In the genomic region with DNA sequence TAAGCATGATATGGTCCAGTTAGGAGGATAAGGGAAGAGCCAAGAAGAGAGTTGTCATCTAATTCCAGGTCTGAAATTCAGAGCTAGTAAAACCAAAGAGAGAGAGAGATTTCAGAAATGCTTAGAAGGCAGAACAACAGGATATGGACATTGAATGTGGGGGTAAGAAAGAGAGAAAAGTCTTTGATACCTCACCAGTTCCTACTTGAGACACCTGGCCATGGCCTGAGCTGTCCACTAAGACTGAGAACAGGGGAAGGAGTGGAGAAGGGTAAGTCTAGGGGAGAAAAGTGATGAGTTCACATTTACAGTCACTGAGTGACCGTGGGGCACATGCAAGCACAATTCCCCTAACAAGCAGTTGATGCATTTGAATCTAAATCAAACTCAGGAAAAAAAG, we compare ENCODE assay signal across 29 cellular contexts. TPM values are rescaled to one million over a fixed set of nuclear protein-coding genes. Genes with fewer than 3 reads are reported as not detected.
DNase-seq lines count a peak whose midpoint lies in the region; ATAC-seq, FAIRE-seq and TF ChIP-seq lines count a peak whose summit lies in the region.
"Had no signal": no experiment of that assay in that cellular context is flagged by ENCODE, and none has a peak within 500 bp of the region (broad histone marks: within the 10 kb centered on the region; RNA-seq: fewer than 3 reads in every experiment).

No MANE protein-coding gene starts in this region.

- ATAC-seq in activated CD8-positive, alpha-beta memory T cell treated with anti-CD3 and anti-CD28 coated beads, Interleukin-2, amount 10 ng/mL, durations not matched to agents 7 days and 5 days, result no peak
- ATAC-seq in esophagus mucosa, result no peak
- no peak for ATAC-seq in right cardiac atrium
- ATAC-seq: sciatic nerve had no signal

- CTCF ChIA-PET in activated CD8-positive, alpha-beta memory T cell treated with anti-CD3 and anti-CD28 coated beads, Interleukin-2, amount 10 ng/mL, durations not matched to agents 7 days and 5 days (lab: Charles Lee), result interaction anchor here (1.0 to 1.3 kb wide), 5 partner anchors 13 to 204 kb away, joined by 3 to 4 read pairs (median 3); no protein-coding TSS in a partner anchor

- H4K20me1 ChIP-seq in MM.1S (ENCODE audit: insufficient read depth, low read length), result no peaks in the 10 kb centered on the region

- peak overlapping the region; percentile 39 for H3K4me2 ChIP-seq in MM.1S (ENCODE audit: low read depth, low read length)

- peaks cover 37% of the 10 kb centered on the region for H3F3A ChIP-seq in MM.1S (ENCODE audit: insufficient read depth, low read length)

- H3K4me3 ChIP-seq in GM12865 (ENCODE audit: low read depth, low read length) (no peak overlapping the region), MM.1S (ENCODE audit: low read length) (no peak overlapping the region), right cardiac atrium (ENCODE audit: low read length) (no peak overlapping the region)
- H3K4me3 ChIP-seq: tibial artery had no signal

- DNase-seq in activated CD8-positive, alpha-beta memory T cell treated with anti-CD3 and anti-CD28 coated beads, Interleukin-2, amount 10 ng/mL, durations not matched to agents 7 days and 5 days, result no peak
- no peak for DNase-seq in activated CD8-positive, alpha-beta memory T cell treated with anti-CD3 and anti-CD28 coated beads, Interleukin-2, amount 50 U/mL, for 48 hours
- DNase-seq in GM12865 (ENCODE audit: low read depth), result peak; percentile 58
- peak; percentile 56 for DNase-seq in MM.1S
- DNase-seq in activated naive CD8-positive, alpha-beta T cell treated with anti-CD3 and anti-CD28 coated beads for 36 hours, result no peak
- DNase-seq in right cardiac atrium, result no peak
- DNase-seq in frontal cortex (ENCODE audit: low spot score in 2 of 2), result no peak
- DNase-seq: activated CD4-positive, CD25-positive, alpha-beta regulatory T cell treated with anti-CD3 and anti-CD28 coated beads, Interleukin-2, amount 50 U/mL, for 72 hours; activated CD8-positive, alpha-beta memory T cell treated with anti-CD3 and anti-CD28 coated beads, Interleukin-2, amount 50 U/mL, for 4 hours; Calu3; EL; kidney; NCI-H1417 treated with DMSO at 0.1 percent for 48 hours; NCI-H2081 treated with DMSO at 0.1 percent for 48 hours; NCI-H446 treated with DMSO at 0.1 percent for 48 hours; NK-92 treated with Interleukin-12 subunit alpha and Interleukin-12 subunit beta, amount 100 ng/mL, for 24 hours; posterior cingulate gyrus; SHP77 treated with DMSO at 0.1 percent for 48 hours; stimulated activated naive CD4-positive, alpha-beta T cell treated with Interleukin-2 at 50 U/mL for 16 hours; tibial artery had no signal

- H3K9me3 ChIP-seq in MM.1S (replicated peaks; ENCODE audit: insufficient read depth, low read length) (no peaks in the 10 kb centered on the region), right cardiac atrium (ENCODE audit: control insufficient read depth, low read length) (no peaks in the 10 kb centered on the region)
- H3K9me3 ChIP-seq: tibial artery had no signal

- H3K4me3 Mint-ChIP-seq in activated CD8-positive, alpha-beta memory T cell treated with anti-CD3 and anti-CD28 coated beads, Interleukin-2, amount 10 ng/mL, durations not matched to agents 7 days and 5 days, result no peak overlapping the region
- no peak overlapping the region for H3K4me3 Mint-ChIP-seq in activated naive CD8-positive, alpha-beta T cell treated with anti-CD3 and anti-CD28 coated beads for 36 hours
- H3K4me3 Mint-ChIP-seq: central memory CD8-positive, alpha-beta T cell had no signal

- H3K27me3 ChIP-seq in MM.1S (replicated peaks; ENCODE audit: insufficient read depth, low read length) (no peaks in the 10 kb centered on the region), right cardiac atrium (ENCODE audit: control insufficient read depth, insufficient read depth) (no peaks in the 10 kb centered on the region)
- H3K27me3 ChIP-seq: tibial artery had no signal

- intact Hi-C loops in right cardiac atrium (cut with DNase I), result no loop called here

- peaks cover 20% of the 10 kb centered on the region for H3K36me3 Mint-ChIP-seq in activated CD8-positive, alpha-beta memory T cell treated with anti-CD3 and anti-CD28 coated beads, Interleukin-2, amount 10 ng/mL, durations not matched to agents 7 days and 5 days
- peaks cover 25% of the 10 kb centered on the region for H3K36me3 Mint-ChIP-seq in activated naive CD8-positive, alpha-beta T cell treated with anti-CD3 and anti-CD28 coated beads for 36 hours

- H3K79me2 ChIP-seq in MM.1S (ENCODE audit: low read length), result no peaks in the 10 kb centered on the region

- no peaks in the 10 kb centered on the region for H3K9me2 ChIP-seq in MM.1S (replicated peaks; ENCODE audit: insufficient read depth, low read length)

- no peak overlapping the region; the same call in 1 of the 2 replicates for H3K9ac ChIP-seq in MM.1S (ENCODE audit: low read length)

- H3K27ac ChIP-seq in MM.1S (ENCODE audit: low read length) (peak overlapping the region; percentile 63), right cardiac atrium (ENCODE audit: low read length) (no peak overlapping the region)
- H3K27ac ChIP-seq: tibial artery had no signal

- peaks cover 7% of the 10 kb centered on the region for H3K9me3 Mint-ChIP-seq in activated CD8-positive, alpha-beta memory T cell treated with anti-CD3 and anti-CD28 coated beads, Interleukin-2, amount 10 ng/mL, durations not matched to agents 7 days and 5 days (ENCODE audit: low read depth)
- peaks cover 15% of the 10 kb centered on the region for H3K9me3 Mint-ChIP-seq in activated naive CD8-positive, alpha-beta T cell treated with anti-CD3 and anti-CD28 coated beads for 36 hours
- H3K9me3 Mint-ChIP-seq: central memory CD8-positive, alpha-beta T cell had no signal

- no peaks in the 10 kb centered on the region for H3K27me3 Mint-ChIP-seq in activated CD8-positive, alpha-beta memory T cell treated with anti-CD3 and anti-CD28 coated beads, Interleukin-2, amount 10 ng/mL, durations not matched to agents 7 days and 5 days
- H3K27me3 Mint-ChIP-seq in activated naive CD8-positive, alpha-beta T cell treated with anti-CD3 and anti-CD28 coated beads for 36 hours, result no peaks in the 10 kb centered on the region
- H3K27me3 Mint-ChIP-seq: central memory CD8-positive, alpha-beta T cell had no signal

- TF ChIP-seq CTCF in GM12865 (IDR thresholded peaks at IDR 0.05; ENCODE audit: insufficient read depth, low read depth, low read length, missing control alignments) (no peak), MM.1S (IDR thresholded peaks at IDR 0.05; ENCODE audit: low read length) (no peak)

- no peaks in the 10 kb centered on the region for H3K36me3 ChIP-seq in MM.1S (replicated peaks; ENCODE audit: insufficient read depth, low read length)
- H3K36me3 ChIP-seq: tibial artery had no signal

- H3K4me1 Mint-ChIP-seq in activated CD8-positive, alpha-beta memory T cell treated with anti-CD3 and anti-CD28 coated beads, Interleukin-2, amount 10 ng/mL, durations not matched to agents 7 days and 5 days, result peaks cover 59% of the 10 kb centered on the region
- H3K4me1 Mint-ChIP-seq in activated naive CD8-positive, alpha-beta T cell treated with anti-CD3 and anti-CD28 coated beads for 36 hours, result peaks cover 54% of the 10 kb centered on the region

- 89% methylated on average over 1 of the region's 1 CpG for WGBS in right cardiac atrium

- no peak for FAIRE-seq in frontal cortex (lab: Jason Lieb, UNC)
- FAIRE-seq: kidney had no signal

- H3K4me1 ChIP-seq in MM.1S (ENCODE audit: low read length), result peaks cover 59% of the 10 kb centered on the region
- H3K4me1 ChIP-seq in right cardiac atrium (ENCODE audit: control insufficient read depth, insufficient read depth, low read length), result no peaks in the 10 kb centered on the region
- H3K4me1 ChIP-seq: tibial artery had no signal

- H2AFZ ChIP-seq in MM.1S (ENCODE audit: low read length), result peak overlapping the region; percentile 20; the same call in 1 of the 2 replicates

- peak overlapping the region; percentile 78 for H3K27ac Mint-ChIP-seq in activated CD8-positive, alpha-beta memory T cell treated with anti-CD3 and anti-CD28 coated beads, Interleukin-2, amount 10 ng/mL, durations not matched to agents 7 days and 5 days
- H3K27ac Mint-ChIP-seq in activated naive CD8-positive, alpha-beta T cell treated with anti-CD3 and anti-CD28 coated beads for 36 hours, result peak overlapping the region; percentile 76

RNA-seq across cellular contexts. Expression of a gene that starts 35.5 kb away (rescaled TPM):
- 10 to 100 TPM in 1 of 2 experiments, 1 to 10 TPM in 1; 4.6 to 10.2 TPM for total RNA-seq in activated CD8-positive, alpha-beta memory T cell treated with anti-CD3 and anti-CD28 coated beads, Interleukin-2, amount 10 ng/mL, durations not matched to agents 7 days and 5 days
- 1 to 10 TPM; 1.2 to 1.3 TPM for total RNA-seq in activated naive CD8-positive, alpha-beta T cell treated with anti-CD3 and anti-CD28 coated beads for 36 hours
- total RNA-seq in esophagus mucosa (0.20 TPM), right cardiac atrium (1 to 10 TPM in 2 of 4 donors, under 1 TPM in 2; 0.50 to 1.4 (median 0.98) TPM), frontal cortex (under 0.01 TPM)
- 0.07 TPM for polyA plus RNA-seq in right cardiac atrium
- total RNA-seq: Calu3, dermis microvascular lymphatic vessel endothelial cell, glomerular endothelial cell, H4, lung microvascular endothelial cell, MCF 10A, sciatic nerve had no signal
- polyA plus RNA-seq: BJ had no signal

Comparison
In these comparisons a context has a peak if more than half of its experiments do, and no peak if none do; other contexts are left out.
1. DNase-seq: peak in GM12865 (single experiment) and MM.1S (single experiment); none in activated CD8-positive, alpha-beta memory T cell treated with anti-CD3 and anti-CD28 coated beads, Interleukin-2, amount 10 ng/mL, durations not matched to agents 7 days and 5 days (single experiment), activated CD8-positive, alpha-beta memory T cell treated with anti-CD3 and anti-CD28 coated beads, Interleukin-2, amount 50 U/mL, for 48 hours (single experiment), activated naive CD8-positive, alpha-beta T cell treated with anti-CD3 and anti-CD28 coated beads for 36 hours (single experiment), right cardiac atrium (0 of 3) and frontal cortex (0 of 2).